In genomic region chr9:134742822-134743221, GRCh38 we compare ENCODE assay signal across 20 cellular contexts.
DNase-seq lines count a peak whose midpoint lies in the region; ATAC-seq and TF ChIP-seq lines count a peak whose summit lies in the region.
"Had no signal": no experiment of that assay in that cellular context is flagged by ENCODE, and none has a peak within 500 bp of the region (broad histone marks: within the 10 kb centered on the region; RNA-seq: fewer than 3 reads in every experiment).

No MANE protein-coding gene starts in this region.

- H3K79me2 ChIP-seq in SK-N-SH (ENCODE audit: insufficient read depth) (peaks cover 15% of the 10 kb centered on the region), OCI-LY7 (ENCODE audit: insufficient read depth, low read depth, low read length) (no peaks in the 10 kb centered on the region), smooth muscle cell (ENCODE audit: low read depth) (peaks cover 28% of the 10 kb centered on the region)

- TF ChIP-seq RAD21 in SK-N-SH (IDR thresholded peaks at IDR 0.05; ENCODE audit: low read length) = no peak

- H3K4me3 ChIP-seq in SK-N-SH (ENCODE audit: low read depth in 2 of 2, low read length in 1 of 2) = no peak overlapping the region
- H3K4me3 ChIP-seq in OCI-LY7 (ENCODE audit: low read depth, low read length, poor library complexity, severe bottlenecking) = no peak overlapping the region
- H3K4me3 ChIP-seq in smooth muscle cell = no peak overlapping the region
- no peak overlapping the region for H3K4me3 ChIP-seq in HAP-1
- H3K4me3 ChIP-seq: skin epidermis had no signal

- no peak overlapping the region for H2AFZ ChIP-seq in SK-N-SH (ENCODE audit: low read depth)
- H2AFZ ChIP-seq in OCI-LY7 (ENCODE audit: low read length) = no peak overlapping the region
- no peak overlapping the region for H2AFZ ChIP-seq in smooth muscle cell (ENCODE audit: low read depth)

- CTCF ChIA-PET in SK-N-SH (lab: Yijun Ruan, JAX) (interaction anchor here (0.6 to 15.1 kb wide), 7 partner anchors 8 to 293 kb away, joined by 3 to 348 read pairs (median 5); no protein-coding TSS in a partner anchor), OCI-LY7 (lab: Charles Lee; ENCODE audit: unreplicated experiment) (no interaction called here)

- H3K36me3 Mint-ChIP-seq in endothelial cell (ENCODE audit: low read depth, unreplicated experiment) = peaks cover 7% of the 10 kb centered on the region
- H3K36me3 Mint-ChIP-seq: activated CD4-positive, alpha-beta memory T cell treated with anti-CD3 and anti-CD28 coated beads for 36 hours; activated naive CD8-positive, alpha-beta T cell had no signal

- ATAC-seq in SK-N-SH treated with all-trans-retinoic acid at 6 μM for 48 hours = no peak
- no peak for ATAC-seq in GM18858 (IDR thresholded peaks at IDR 0.05; ENCODE audit: unreplicated experiment)

- H3K4me3 Mint-ChIP-seq in endothelial cell (ENCODE audit: unreplicated experiment) = no peak overlapping the region
- H3K4me3 Mint-ChIP-seq: activated CD4-positive, alpha-beta memory T cell treated with anti-CD3 and anti-CD28 coated beads for 36 hours; activated naive CD8-positive, alpha-beta T cell; neural crest cell had no signal

- intact Hi-C loops in OCI-LY7 (cut with micrococcal nuclease; ENCODE audit: unreplicated experiment) = no loop called here

- no peak overlapping the region for H3K27ac Mint-ChIP-seq in endothelial cell (ENCODE audit: unreplicated experiment)
- H3K27ac Mint-ChIP-seq: activated CD4-positive, alpha-beta memory T cell treated with anti-CD3 and anti-CD28 coated beads for 36 hours; activated naive CD8-positive, alpha-beta T cell; activated T-helper 2 cell treated with anti-CD3 and anti-CD28 coated beads, Interferon-gamma antibody, Interleukin-2, Interleukin-4, amounts not matched to agents 10 μg/mL and 5 μg/mL and 100 μg/mL, durations not matched to agents 14 hours and 24 hours and 36 hours had no signal

- peaks cover 2% of the 10 kb centered on the region for H3K27me3 Mint-ChIP-seq in endothelial cell (ENCODE audit: unreplicated experiment)
- H3K27me3 Mint-ChIP-seq: activated CD4-positive, alpha-beta memory T cell treated with anti-CD3 and anti-CD28 coated beads for 36 hours had no signal

- TF ChIP-seq EP300 in SK-N-SH (IDR thresholded peaks at IDR 0.05; ENCODE audit: borderline replicate concordance in 1 of 2, low read depth in 1 of 2, low read length in 1 of 2) = no peak

- no TSS peak for BruUV-seq in OCI-LY7 (replicated peaks; lab: Mats Ljungman, UMichigan)

- H3K27me3 ChIP-seq in SK-N-SH (ENCODE audit: insufficient read depth) = no peaks in the 10 kb centered on the region
- no peaks in the 10 kb centered on the region for H3K27me3 ChIP-seq in smooth muscle cell (ENCODE audit: low read depth)
- H3K27me3 ChIP-seq in HAP-1 (ENCODE audit: low read depth) = no peaks in the 10 kb centered on the region

- POLR2A ChIA-PET in SK-N-SH (lab: Yijun Ruan, JAX) (no interaction called here), OCI-LY7 (lab: Charles Lee) (no interaction called here)

- H3K9me2 ChIP-seq in SK-N-SH (no peaks in the 10 kb centered on the region), OCI-LY7 (ENCODE audit: insufficient read depth, low read length) (no peaks in the 10 kb centered on the region)

- H3F3A ChIP-seq in SK-N-SH (replicated peaks; ENCODE audit: insufficient read depth) (peaks cover 81% of the 10 kb centered on the region), smooth muscle cell (ENCODE audit: low read depth) (peaks cover 97% of the 10 kb centered on the region)

- 92% methylated on average over 10 of the region's 16 CpGs for WGBS in SK-N-SH (ENCODE audit: low lambda C conversion rate)
- WGBS in smooth muscle cell (ENCODE audit: low lambda C conversion rate) = 87% methylated on average over 16 of the region's 16 CpGs

- no peak overlapping the region for H3K9ac ChIP-seq in SK-N-SH
- H3K9ac ChIP-seq in smooth muscle cell (ENCODE audit: low read depth) = no peak overlapping the region

- in situ Hi-C loops in HAP-1 (cut with MboI; ENCODE audit: low sequenced_read_pairs) = no loop called here

- TF ChIP-seq CTCF in SK-N-SH (IDR thresholded peaks at IDR 0.05) (peak; percentile 27), OCI-LY7 (conservative IDR thresholded peaks at IDR 0.05; ENCODE audit: low read length) (peak; percentile 45; the same call in 1 of the 2 replicates), endothelial cell (IDR thresholded peaks at IDR 0.05; ENCODE audit: unreplicated experiment) (no peak), smooth muscle cell (IDR thresholded peaks at IDR 0.05; ENCODE audit: borderline replicate concordance, insufficient read depth, poor library complexity, severe bottlenecking) (peak; percentile 18)

- H4K20me1 ChIP-seq in SK-N-SH (ENCODE audit: insufficient read depth) (peaks cover 86% of the 10 kb centered on the region), OCI-LY7 (ENCODE audit: insufficient read depth, low read length) (no peaks in the 10 kb centered on the region), smooth muscle cell (ENCODE audit: low read depth) (peaks cover 100% of the 10 kb centered on the region)

- peaks cover 41 to 60% of the 10 kb centered on the region in 2 experiments for H3K36me3 ChIP-seq in SK-N-SH (replicated peaks in 1 of 2; ENCODE audit: control insufficient read depth in 1 of 2, insufficient read depth in 2 of 2, low read length in 1 of 2)
- H3K36me3 ChIP-seq in OCI-LY7 (ENCODE audit: insufficient read depth, low read length) = no peaks in the 10 kb centered on the region
- peaks cover 24% of the 10 kb centered on the region for H3K36me3 ChIP-seq in smooth muscle cell (ENCODE audit: low read depth)
- no peaks in the 10 kb centered on the region for H3K36me3 ChIP-seq in HAP-1 (replicated peaks)

- H3K4me2 ChIP-seq in SK-N-SH = no peak overlapping the region
- H3K4me2 ChIP-seq in OCI-LY7 (ENCODE audit: low read length) = no peak overlapping the region
- no peak overlapping the region for H3K4me2 ChIP-seq in smooth muscle cell

- H3K4me1 Mint-ChIP-seq in endothelial cell (ENCODE audit: unreplicated experiment) = no peaks in the 10 kb centered on the region

- DNase-seq in SK-N-SH = no peak
- DNase-seq in OCI-LY7 (ENCODE audit: low spot score) = no peak
- peak; percentile 23 for DNase-seq in endothelial cell (ENCODE audit: low spot score)
- DNase-seq in smooth muscle cell (lab: John Stamatoyannopoulos, UW; ENCODE audit: unreplicated experiment) = no peak
- DNase-seq in ureter (ENCODE audit: low spot score) = no peak
- no peak for DNase-seq in HAP-1 (ENCODE audit: low spot score in 2 of 2)
- DNase-seq: activated CD4-positive, alpha-beta memory T cell treated with anti-CD3 and anti-CD28 coated beads for 36 hours; activated CD4-positive, CD25-positive, alpha-beta regulatory T cell; aorta; caudate nucleus; NCI-H1436 treated with DMSO at 0.1 percent for 48 hours; stimulated activated CD4-positive, alpha-beta T cell treated with anti-CD3 and anti-CD28 coated beads, Interleukin-1b, Interleukin-23, amount 100 ng/mL, for 48 hours; substantia nigra; T1000 had no signal

- H3K27ac ChIP-seq in SK-N-SH (ENCODE audit: low read depth in 2 of 2, low read length in 1 of 2) (no peak overlapping the region), OCI-LY7 (ENCODE audit: low read depth, low read length, poor library complexity, severe bottlenecking) (no peak overlapping the region), smooth muscle cell (ENCODE audit: low read depth) (peak overlapping the region; percentile 24)
- H3K27ac ChIP-seq: skin epidermis had no signal

- no peaks in the 10 kb centered on the region; a peak in 1 of 4 replicates for H3K4me1 ChIP-seq in SK-N-SH (ENCODE audit: control insufficient read depth in 1 of 2, insufficient read depth in 2 of 2, low read depth in 1 of 2, low read length in 1 of 2)
- H3K4me1 ChIP-seq in OCI-LY7 (ENCODE audit: insufficient read depth, low read length, poor library complexity, severe bottlenecking) = no peaks in the 10 kb centered on the region
- H3K4me1 ChIP-seq in smooth muscle cell (ENCODE audit: low read depth) = no peaks in the 10 kb centered on the region
- H3K4me1 ChIP-seq in HAP-1 = no peaks in the 10 kb centered on the region

- H3K9me3 Mint-ChIP-seq in endothelial cell (ENCODE audit: unreplicated experiment) = no peaks in the 10 kb centered on the region
- H3K9me3 Mint-ChIP-seq: neural crest cell had no signal

- no peaks in the 10 kb centered on the region for H3K9me3 ChIP-seq in SK-N-SH
- no peaks in the 10 kb centered on the region for H3K9me3 ChIP-seq in OCI-LY7 (ENCODE audit: low read length)
- no peaks in the 10 kb centered on the region for H3K9me3 ChIP-seq in smooth muscle cell (replicated peaks; ENCODE audit: low read depth)
- peaks cover 3% of the 10 kb centered on the region; the same call in 1 of the 2 replicates for H3K9me3 ChIP-seq in HAP-1

TF ChIP-seq in SK-N-SH treated with all-trans-retinoic acid at 6 μM for 48 hours, 23 proteins besides CTCF, POLR2A, EP300 and RAD21 (continues in another document):
- no peak for TF ChIP-seq ARNTL (CRISPR knock-in tag; IDR thresholded peaks at IDR 0.05; ENCODE audit: borderline replicate concordance, low read depth)
- no peak for TF ChIP-seq ZNF70 (CRISPR knock-in tag; IDR thresholded peaks at IDR 0.05)
- TF ChIP-seq CSRNP3 (CRISPR knock-in tag; IDR thresholded peaks at IDR 0.05) = no peak
- TF ChIP-seq PPARA (CRISPR knock-in tag; IDR thresholded peaks at IDR 0.05; ENCODE audit: borderline replicate concordance) = no peak
